Comparison of ENCODE assay signal across 1 cellular context in the genomic region with DNA sequence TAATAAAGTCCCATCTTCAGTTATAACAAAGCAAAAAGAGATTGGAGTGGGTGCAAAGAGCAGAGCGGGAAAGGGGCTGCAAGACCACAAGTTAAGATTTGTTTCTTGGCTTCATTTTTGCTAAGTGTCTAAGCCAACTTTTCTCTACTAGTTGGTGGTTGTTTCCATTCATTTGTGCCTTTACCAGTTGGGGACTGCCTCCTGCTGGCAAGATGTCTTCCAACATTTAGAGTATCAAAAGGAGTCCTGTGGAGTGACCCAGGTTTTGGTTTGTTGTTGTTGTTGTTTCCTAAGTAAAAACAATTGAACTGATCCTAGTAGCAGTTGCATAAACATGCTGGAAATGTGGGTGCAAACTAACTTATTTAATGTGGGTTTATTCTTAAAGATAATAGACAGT.
TF ChIP-seq lines count a peak whose summit lies in the region.

No MANE protein-coding gene starts in this region.

TF ChIP-seq in K562, 482 proteins besides CTCF, POLR2A, EP300 and RAD21 (continued from another document):
- TF ChIP-seq, protein P1, sequence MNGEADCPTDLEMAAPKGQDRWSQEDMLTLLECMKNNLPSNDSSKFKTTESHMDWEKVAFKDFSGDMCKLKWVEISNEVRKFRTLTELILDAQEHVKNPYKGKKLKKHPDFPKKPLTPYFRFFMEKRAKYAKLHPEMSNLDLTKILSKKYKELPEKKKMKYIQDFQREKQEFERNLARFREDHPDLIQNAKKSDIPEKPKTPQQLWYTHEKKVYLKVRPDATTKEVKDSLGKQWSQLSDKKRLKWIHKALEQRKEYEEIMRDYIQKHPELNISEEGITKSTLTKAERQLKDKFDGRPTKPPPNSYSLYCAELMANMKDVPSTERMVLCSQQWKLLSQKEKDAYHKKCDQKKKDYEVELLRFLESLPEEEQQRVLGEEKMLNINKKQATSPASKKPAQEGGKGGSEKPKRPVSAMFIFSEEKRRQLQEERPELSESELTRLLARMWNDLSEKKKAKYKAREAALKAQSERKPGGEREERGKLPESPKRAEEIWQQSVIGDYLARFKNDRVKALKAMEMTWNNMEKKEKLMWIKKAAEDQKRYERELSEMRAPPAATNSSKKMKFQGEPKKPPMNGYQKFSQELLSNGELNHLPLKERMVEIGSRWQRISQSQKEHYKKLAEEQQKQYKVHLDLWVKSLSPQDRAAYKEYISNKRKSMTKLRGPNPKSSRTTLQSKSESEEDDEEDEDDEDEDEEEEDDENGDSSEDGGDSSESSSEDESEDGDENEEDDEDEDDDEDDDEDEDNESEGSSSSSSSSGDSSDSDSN (IDR thresholded peaks at IDR 0.05; ENCODE audit: borderline replicate concordance in 1 of 2, low read depth in 2 of 2, low read length in 2 of 2) = no peak
